23 cellular contexts compared by ENCODE assay signal in the genomic region with DNA sequence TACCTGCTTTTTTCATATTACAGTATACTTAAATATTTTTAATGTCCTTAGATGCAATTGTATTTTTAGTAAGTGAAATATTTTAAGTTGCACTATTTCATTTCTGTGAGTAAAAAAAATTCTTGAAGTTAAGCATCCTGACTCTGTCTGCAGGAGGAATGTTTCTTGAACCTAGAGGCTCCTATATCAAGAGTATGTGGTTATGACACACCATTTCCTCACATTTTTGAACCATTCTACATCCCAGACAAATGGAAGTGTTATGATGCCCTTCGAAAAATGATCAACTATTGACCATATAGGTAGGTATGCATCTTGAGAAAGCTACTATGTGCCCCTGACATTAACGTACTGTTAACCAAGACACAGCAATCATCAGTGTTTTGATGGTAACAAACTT.
"Had no signal": no experiment of that assay in that cellular context is flagged by ENCODE, and none has a peak within 500 bp of the region (broad histone marks: within the 10 kb centered on the region; RNA-seq: fewer than 3 reads in every experiment).

No MANE protein-coding gene starts in this region.

- H3K4me3 Mint-ChIP-seq: immature natural killer cell; naive thymus-derived CD8-positive, alpha-beta T cell; nephron progenitor cell; stimulated activated memory B cell treated with anti-CD40 and anti-IgM and Interleukin-4, amounts not matched to agents 10 μg/mL and 1 μg/mL and 100 μg/mL, for 72 hours; type B pancreatic cell had no signal

- H3K4me3 ChIP-seq: dorsolateral prefrontal cortex, lower lobe of right lung, ovary, psoas muscle, sigmoid colon, testis, tibial artery had no signal

- DNase-seq: dorsolateral prefrontal cortex; effector CD4-positive, alpha-beta T cell; foreskin fibroblast; hypothalamus; immature natural killer cell; left ventricle myocardium superior; lower lobe of right lung; naive thymus-derived CD8-positive, alpha-beta T cell; nephron progenitor cell; nucleus accumbens; ovary; posterior cingulate gyrus; psoas muscle; right cardiac atrium; sigmoid colon; stimulated activated CD4-positive, alpha-beta T cell treated with anti-CD3 and anti-CD28 coated beads, Interleukin-2, amount 100 ng/mL, for 24 hours; stimulated activated CD4-positive, alpha-beta T cell treated with anti-CD3 and anti-CD28 coated beads, Interleukin-4, amount 100 ng/mL, for 24 hours; stimulated activated naive CD8-positive, alpha-beta T cell treated with anti-CD3 and anti-CD28 coated beads, Interleukin-15, Interleukin-2, amounts not matched to agents 100 U/mL and 50 U/mL, for 24 hours; substantia nigra; testis; tibial artery had no signal

- H3K9me3 Mint-ChIP-seq: immature natural killer cell; naive thymus-derived CD8-positive, alpha-beta T cell; nephron progenitor cell; stimulated activated memory B cell treated with anti-CD40 and anti-IgM and Interleukin-4, amounts not matched to agents 10 μg/mL and 1 μg/mL and 100 μg/mL, for 72 hours; type B pancreatic cell had no signal

- H3K27ac ChIP-seq: dorsolateral prefrontal cortex, lower lobe of right lung, ovary, psoas muscle, sigmoid colon, testis, tibial artery had no signal

- H3K4me1 ChIP-seq: lower lobe of right lung, testis had no signal

- H3K36me3 Mint-ChIP-seq: stimulated activated memory B cell treated with anti-CD40 and anti-IgM and Interleukin-4, amounts not matched to agents 10 μg/mL and 1 μg/mL and 100 μg/mL, for 72 hours had no signal

- H3K9me3 ChIP-seq: lower lobe of right lung, ovary, psoas muscle, sigmoid colon, testis, tibial artery had no signal

- H3K27me3 ChIP-seq: dorsolateral prefrontal cortex, ovary, sigmoid colon, testis, tibial artery had no signal

- H3K27ac Mint-ChIP-seq: immature natural killer cell; nephron progenitor cell; stimulated activated memory B cell treated with anti-CD40 and anti-IgM and Interleukin-4, amounts not matched to agents 10 μg/mL and 1 μg/mL and 100 μg/mL, for 72 hours; type B pancreatic cell had no signal

- H3K36me3 ChIP-seq: lower lobe of right lung, ovary, sigmoid colon, tibial artery had no signal

- ATAC-seq: left ventricle myocardium superior; lower lobe of right lung; naive thymus-derived CD8-positive, alpha-beta T cell; psoas muscle; right cardiac atrium; stimulated activated memory B cell treated with anti-CD40 and anti-IgM and Interleukin-4, amounts not matched to agents 10 μg/mL and 1 μg/mL and 100 μg/mL, for 72 hours; stimulated activated naive CD8-positive, alpha-beta T cell treated with anti-CD3 and anti-CD28 coated beads, Interleukin-15, Interleukin-2, amounts not matched to agents 100 U/mL and 50 U/mL, for 24 hours had no signal

- H3K4me1 Mint-ChIP-seq: naive thymus-derived CD8-positive, alpha-beta T cell; stimulated activated memory B cell treated with anti-CD40 and anti-IgM and Interleukin-4, amounts not matched to agents 10 μg/mL and 1 μg/mL and 100 μg/mL, for 72 hours had no signal

- H3K27me3 Mint-ChIP-seq: naive thymus-derived CD8-positive, alpha-beta T cell; stimulated activated memory B cell treated with anti-CD40 and anti-IgM and Interleukin-4, amounts not matched to agents 10 μg/mL and 1 μg/mL and 100 μg/mL, for 72 hours; type B pancreatic cell had no signal
